20 cellular contexts compared by ENCODE assay signal in the genomic region with DNA sequence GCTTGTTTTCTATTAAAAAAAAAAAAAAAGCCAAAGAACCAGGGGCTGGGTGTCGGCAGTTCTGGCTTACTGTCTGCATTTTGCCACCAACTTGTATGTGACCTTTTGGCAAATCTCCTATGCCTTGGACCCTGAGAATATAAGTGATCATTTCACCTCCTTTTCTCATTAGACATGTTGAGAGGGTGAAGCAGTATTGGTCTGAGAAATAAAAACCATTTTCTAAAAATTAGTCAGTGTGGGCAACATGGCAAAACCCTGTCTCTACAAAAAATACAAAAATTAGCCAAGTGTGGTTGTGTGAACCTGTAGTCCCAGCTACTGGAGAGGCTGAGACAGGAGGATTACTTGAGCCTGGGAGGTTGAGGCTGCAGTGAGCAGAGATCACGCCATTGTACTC.
"Had no signal": no experiment of that assay in that cellular context is flagged by ENCODE, and none has a peak within 500 bp of the region (broad histone marks: within the 10 kb centered on the region; RNA-seq: fewer than 3 reads in every experiment).

No MANE protein-coding gene starts in this region.

- H3K9me3 ChIP-seq: lower lobe of right lung, prostate gland, right atrium auricular region, stomach, tibial artery had no signal

- H3K4me2 ChIP-seq: neural progenitor cell, smooth muscle cell had no signal

- H3K4me3 ChIP-seq: lower lobe of right lung, neural progenitor cell, prostate gland, right atrium auricular region, smooth muscle cell, stomach, tibial artery had no signal

- H3K4me3 Mint-ChIP-seq: immature natural killer cell; naive thymus-derived CD4-positive, alpha-beta T cell; nephron; neural progenitor cell; type B pancreatic cell had no signal

- ATAC-seq: left ventricle myocardium superior; lower lobe of right lung; naive thymus-derived CD4-positive, alpha-beta T cell; sciatic nerve had no signal

- H3K9me3 Mint-ChIP-seq: immature natural killer cell; naive thymus-derived CD4-positive, alpha-beta T cell; nephron; neural progenitor cell; type B pancreatic cell had no signal

- H3K9ac ChIP-seq: neural progenitor cell had no signal

- H3K4me1 Mint-ChIP-seq: nephron had no signal

- H3K4me1 ChIP-seq: lower lobe of right lung, prostate gland, right atrium auricular region, stomach, tibial artery had no signal

- DNase-seq: cortex of kidney; hypothalamus; immature natural killer cell; islet precursor cell; left ventricle myocardium superior; lower lobe of right lung; naive thymus-derived CD4-positive, alpha-beta T cell; stimulated activated CD4-positive, alpha-beta T cell treated with anti-CD3 and anti-CD28 coated beads, Interleukin-12 subunit alpha, Interleukin-12 subunit beta, amount 100 ng/mL, for 4 hours; stimulated activated CD4-positive, alpha-beta T cell treated with anti-CD3 and anti-CD28 coated beads, Interleukin-1b, Interleukin-23, amount 100 ng/mL, for 48 hours; stimulated activated CD4-positive, alpha-beta T cell treated with anti-CD3 and anti-CD28 coated beads, Interleukin-4, amount 100 ng/mL, for 1 hour; stimulated activated CD8-positive, alpha-beta memory T cell treated with anti-CD3 and anti-CD28 coated beads, Interleukin-4, amount 100 ng/mL, for 48 hours; stomach; tibial artery had no signal

- H3K27ac ChIP-seq: lower lobe of right lung, neural progenitor cell, prostate gland, right atrium auricular region, stomach, tibial artery had no signal

- H3K36me3 Mint-ChIP-seq: neural progenitor cell, type B pancreatic cell had no signal

- H3K36me3 ChIP-seq: lower lobe of right lung, neural progenitor cell, prostate gland, right atrium auricular region, stomach, tibial artery had no signal

- H3K27ac Mint-ChIP-seq: naive thymus-derived CD4-positive, alpha-beta T cell; nephron; type B pancreatic cell had no signal

- H3K27me3 ChIP-seq: neural progenitor cell, right atrium auricular region, tibial artery had no signal

- H3K27me3 Mint-ChIP-seq: naive thymus-derived CD4-positive, alpha-beta T cell had no signal
